22 cellular contexts compared by ENCODE assay signal in the genomic region with DNA sequence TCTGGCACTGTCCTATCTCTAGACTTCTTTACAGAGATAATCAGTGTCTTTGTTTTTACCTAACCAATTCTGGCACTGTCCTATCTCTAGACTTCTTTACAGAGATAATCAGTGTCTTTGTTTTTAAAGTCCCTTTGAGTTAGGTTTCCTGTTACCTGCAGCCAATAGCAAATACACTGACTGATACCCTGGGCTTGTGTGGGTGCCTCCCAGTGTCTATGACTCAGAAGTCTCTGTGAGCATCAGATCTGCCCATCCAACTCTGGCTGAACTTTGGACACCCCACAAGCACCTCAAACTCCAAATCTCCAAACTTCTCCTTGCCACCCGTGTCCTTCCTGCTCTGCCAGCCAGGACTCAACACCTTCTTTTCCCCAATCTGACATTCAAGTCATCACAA. TPM values are rescaled to one million over a fixed set of nuclear protein-coding genes. Genes with fewer than 3 reads are reported as not detected.
A peak's percentile ranks its signal among the peaks of the same experiment; 100 is the strongest.
DNase-seq lines count a peak whose midpoint lies in the region; ATAC-seq and TF ChIP-seq lines count a peak whose summit lies in the region.
"Had no signal": no experiment of that assay in that cellular context is flagged by ENCODE, and none has a peak within 500 bp of the region (broad histone marks: within the 10 kb centered on the region; RNA-seq: fewer than 3 reads in every experiment).

No MANE protein-coding gene starts in this region.

- CTCF ChIA-PET in activated CD4-positive, alpha-beta T cell treated with anti-CD3 and anti-CD28 coated beads for 36 hours (lab: Charles Lee) = no interaction called here

- no peak overlapping the region for H3K27ac Mint-ChIP-seq in activated CD4-positive, alpha-beta T cell treated with anti-CD3 and anti-CD28 coated beads for 36 hours
- peak overlapping the region; percentile 74 for H3K27ac Mint-ChIP-seq in central memory CD8-positive, alpha-beta T cell (ENCODE audit: low read depth)
- peak overlapping the region in 5 of 6 donors; percentile 32 to 85 (median 67) for H3K27ac Mint-ChIP-seq in naive B cell
- H3K27ac Mint-ChIP-seq: activated CD4-positive, alpha-beta T cell treated with anti-CD3 and anti-CD28 coated beads, Interleukin-2, amount 10 ng/mL, durations not matched to agents 7 days and 5 days; mesothelial cell of epicardium had no signal

- H3K27me3 ChIP-seq in adrenal gland = no peaks in the 10 kb centered on the region
- H3K27me3 ChIP-seq: BE2C, body of pancreas, uterus had no signal

- DNase-seq in activated CD4-positive, alpha-beta T cell treated with anti-CD3 and anti-CD28 coated beads for 36 hours = peak; percentile 26
- DNase-seq in activated CD4-positive, alpha-beta T cell treated with anti-CD3 and anti-CD28 coated beads, Interleukin-2, amount 50 U/mL, for 4 hours = no peak
- DNase-seq in HT-29 (ENCODE audit: low spot score) (peak; percentile 21), naive B cell (no peak), adrenal gland (no peak), NCI-H1417 (lab: John Stamatoyannopoulos, UW) (no peak)
- no peak for DNase-seq in central memory CD8-positive, alpha-beta T cell (ENCODE audit: low spot score in 2 of 2)
- DNase-seq: activated CD4-positive, alpha-beta T cell treated with anti-CD3 and anti-CD28 coated beads, Interleukin-2, amount 10 ng/mL, durations not matched to agents 7 days and 5 days; activated naive CD4-positive, alpha-beta T cell treated with anti-CD3 and anti-CD28 coated beads, Interleukin-2, amount 50 U/mL, for 16 hours; BE2C; body of pancreas; cortex of kidney; Kasumi-1; left colon; NCI-H1105 treated with DMSO at 0.1 percent for 48 hours; NCI-H2107; NCI-H524; uterus had no signal

- POLR2A ChIA-PET in activated CD4-positive, alpha-beta T cell treated with anti-CD3 and anti-CD28 coated beads for 36 hours (lab: Charles Lee) = no interaction called here

- H3K4me3 ChIP-seq in adrenal gland = no peak overlapping the region
- H3K4me3 ChIP-seq: body of pancreas, prostate gland, uterus had no signal

- H3K9me3 Mint-ChIP-seq in activated CD4-positive, alpha-beta T cell treated with anti-CD3 and anti-CD28 coated beads for 36 hours (ENCODE audit: low read depth) = no peaks in the 10 kb centered on the region
- no peaks in the 10 kb centered on the region for H3K9me3 Mint-ChIP-seq in central memory CD8-positive, alpha-beta T cell
- no peaks in the 10 kb centered on the region for H3K9me3 Mint-ChIP-seq in naive B cell
- H3K9me3 Mint-ChIP-seq: activated CD4-positive, alpha-beta T cell treated with anti-CD3 and anti-CD28 coated beads, Interleukin-2, amount 10 ng/mL, durations not matched to agents 7 days and 5 days; mesothelial cell of epicardium had no signal

- H3K36me3 Mint-ChIP-seq in activated CD4-positive, alpha-beta T cell treated with anti-CD3 and anti-CD28 coated beads for 36 hours (ENCODE audit: low read depth) = peaks cover 1% of the 10 kb centered on the region
- H3K36me3 Mint-ChIP-seq in central memory CD8-positive, alpha-beta T cell (ENCODE audit: insufficient read depth) = no peaks in the 10 kb centered on the region
- H3K36me3 Mint-ChIP-seq in naive B cell = peaks cover 4 to 6% of the 10 kb centered on the region in 2 donors

- H3K27me3 Mint-ChIP-seq in activated CD4-positive, alpha-beta T cell treated with anti-CD3 and anti-CD28 coated beads for 36 hours = no peaks in the 10 kb centered on the region
- no peaks in the 10 kb centered on the region for H3K27me3 Mint-ChIP-seq in central memory CD8-positive, alpha-beta T cell
- H3K27me3 Mint-ChIP-seq in naive B cell = no peaks in the 10 kb centered on the region
- H3K27me3 Mint-ChIP-seq: activated CD4-positive, alpha-beta T cell treated with anti-CD3 and anti-CD28 coated beads, Interleukin-2, amount 10 ng/mL, durations not matched to agents 7 days and 5 days had no signal

- peaks cover 25% of the 10 kb centered on the region for H3K4me1 Mint-ChIP-seq in activated CD4-positive, alpha-beta T cell treated with anti-CD3 and anti-CD28 coated beads for 36 hours
- H3K4me1 Mint-ChIP-seq in central memory CD8-positive, alpha-beta T cell = peaks cover 32% of the 10 kb centered on the region
- H3K4me1 Mint-ChIP-seq in naive B cell = peaks cover 27 to 42% (median 32%) of the 10 kb centered on the region in 3 donors
- H3K4me1 Mint-ChIP-seq: neural crest cell had no signal

- no peak for TF ChIP-seq POLR2A in adrenal gland (IDR thresholded peaks at IDR 0.05)

- 77 to 96% (median 92%) methylated on average over 1 of the region's 1 CpG for WGBS in adrenal gland, 4 donors

- no peak overlapping the region for H3K27ac ChIP-seq in adrenal gland
- H3K27ac ChIP-seq: body of pancreas, prostate gland had no signal

- H3K9me3 ChIP-seq in adrenal gland (replicated peaks in 1 of 3) = no peaks in the 10 kb centered on the region
- H3K9me3 ChIP-seq: BE2C, body of pancreas, prostate gland, uterus had no signal

- TF ChIP-seq CTCF in adrenal gland (IDR thresholded peaks at IDR 0.05) = no peak

- intact Hi-C loops in activated CD4-positive, alpha-beta T cell treated with anti-CD3 and anti-CD28 coated beads for 36 hours (cut with DNase I, micrococcal nuclease) = no loop called here
- intact Hi-C loops in adrenal gland (cut with DNase I) = no loop called here

- H3K4me1 ChIP-seq in adrenal gland (replicated peaks in 1 of 2) = peaks cover 16 to 21% of the 10 kb centered on the region in 2 donors
- H3K4me1 ChIP-seq: BE2C, body of pancreas, prostate gland had no signal

- no peaks in the 10 kb centered on the region for H3K36me3 ChIP-seq in adrenal gland (replicated peaks in 1 of 2)
- H3K36me3 ChIP-seq: BE2C, prostate gland, uterus had no signal

- peak; percentile 85 for ATAC-seq in activated CD4-positive, alpha-beta T cell treated with anti-CD3 and anti-CD28 coated beads for 36 hours
- ATAC-seq in central memory CD8-positive, alpha-beta T cell (replicated peaks; ENCODE audit: extremely low read depth, poor library complexity, severe bottlenecking) = no peak
- ATAC-seq in naive B cell (ENCODE audit: low read depth in 2 of 2) (no peak), HG02852 (IDR thresholded peaks at IDR 0.05; ENCODE audit: unreplicated experiment) (no peak)
- ATAC-seq: body of pancreas, left colon had no signal

- no peak overlapping the region for H3K4me3 Mint-ChIP-seq in activated CD4-positive, alpha-beta T cell treated with anti-CD3 and anti-CD28 coated beads for 36 hours
- no peak overlapping the region for H3K4me3 Mint-ChIP-seq in central memory CD8-positive, alpha-beta T cell
- peak overlapping the region in 1 of 8 donors; percentile 72 for H3K4me3 Mint-ChIP-seq in naive B cell
- H3K4me3 Mint-ChIP-seq: activated CD4-positive, alpha-beta T cell treated with anti-CD3 and anti-CD28 coated beads, Interleukin-2, amount 10 ng/mL, durations not matched to agents 7 days and 5 days; mesothelial cell of epicardium; neural crest cell had no signal

RNA-seq across cellular contexts. Expression of gene SLC41A3, which starts 30.4 kb away (rescaled TPM):
- 10 to 100 TPM; 23.1 to 26.6 TPM for total RNA-seq in activated CD4-positive, alpha-beta T cell treated with anti-CD3 and anti-CD28 coated beads for 36 hours
- 97.9 and 117 TPM in 2 replicates for total RNA-seq in HT-29 (2014; rRNA removed; shearing (Covaris generic))
- polyA plus RNA-seq in naive B cell (ENCODE audit: low read depth in 6 of 6) (10 to 100 TPM; 21.4 to 28.7 (median 24.9) TPM), adrenal gland (10 to 100 TPM; 40.8 to 51.3 (median 48.9) TPM)
- 100 to 1,000 TPM in 3 of 8 donors, 10 to 100 TPM in 5; 61.0 to 140 (median 97.1) TPM for total RNA-seq in adrenal gland

Comparison
In these comparisons a context has a peak if more than half of its experiments do, and no peak if none do; other contexts are left out.
1. DNase-seq: peak in activated CD4-positive, alpha-beta T cell treated with anti-CD3 and anti-CD28 coated beads for 36 hours (single experiment) and HT-29 (single experiment); none in activated CD4-positive, alpha-beta T cell treated with anti-CD3 and anti-CD28 coated beads, Interleukin-2, amount 50 U/mL, for 4 hours (0 of 2), central memory CD8-positive, alpha-beta T cell (0 of 2), naive B cell (single experiment), adrenal gland (0 of 7) and NCI-H1417 (0 of 3).